23 cellular contexts compared by ENCODE assay signal in genomic region chr1:85202864-85203255, GRCh38. TPM values are rescaled to one million over a fixed set of nuclear protein-coding genes. Genes with fewer than 3 reads are reported as not detected.
DNase-seq lines count a peak whose midpoint lies in the region; ATAC-seq and TF ChIP-seq lines count a peak whose summit lies in the region.
"Had no signal": no experiment of that assay in that cellular context is flagged by ENCODE, and none has a peak within 500 bp of the region (broad histone marks: within the 10 kb centered on the region; RNA-seq: fewer than 3 reads in every experiment).

No MANE protein-coding gene starts in this region.

- no peak for ATAC-seq in thoracic aorta (ENCODE audit: insufficient number of reproducible peaks, low FRiP score, low read depth)
- ATAC-seq: effector memory CD8-positive, alpha-beta T cell; stimulated activated memory B cell treated with anti-CD40 and anti-IgM and Interleukin-4, amounts not matched to agents 10 μg/mL and 1 μg/mL and 100 μg/mL, for 72 hours had no signal

- no peaks in the 10 kb centered on the region for H3K36me3 Mint-ChIP-seq in MCF 10A (ENCODE audit: insufficient read depth, unreplicated experiment)
- H3K36me3 Mint-ChIP-seq: IgD-negative memory B cell; stimulated activated memory B cell treated with anti-CD40 and anti-IgM and Interleukin-4, amounts not matched to agents 10 μg/mL and 1 μg/mL and 100 μg/mL, for 72 hours had no signal

- H2BK5ac ChIP-seq in mesenchymal stem cell (ENCODE audit: low read depth, low read length, poor library complexity, severe bottlenecking) = no peak overlapping the region

- DNase-seq in MCF 10A (ENCODE audit: unreplicated experiment) (no peak), breast epithelium (ENCODE audit: low spot score in 2 of 2) (no peak), SK-N-MC (ENCODE audit: low read depth, low spot score) (no peak), mesenchymal stem cell (no peak), thoracic aorta (ENCODE audit: low spot score) (no peak), lower leg skin (ENCODE audit: low spot score in 2 of 2) (no peak), mesenteric fat pad (ENCODE audit: low spot score) (no peak), globus pallidus (ENCODE audit: low spot score) (no peak)
- DNase-seq: ACHN; amniotic stem cell; cerebellar nuclear complex; effector memory CD8-positive, alpha-beta T cell; islet precursor cell; MV-4-11; NCI-H2107; NCI-H526; retina; T-helper 9 cell; thyroid gland had no signal

- no peak overlapping the region for H2BK120ac ChIP-seq in mesenchymal stem cell (ENCODE audit: low read depth, low read length)

- H2BK15ac ChIP-seq in mesenchymal stem cell (ENCODE audit: low read depth, poor library complexity, severe bottlenecking) = no peak overlapping the region

- CTCF ChIA-PET in MCF 10A (lab: Yijun Ruan, JAX) = interaction anchor here (1.0 to 1.5 kb wide), 2 partner anchors 93 to 94 kb away, joined by 3 read pairs; no protein-coding TSS in a partner anchor

- H3K36me3 ChIP-seq in breast epithelium = no peaks in the 10 kb centered on the region
- no peaks in the 10 kb centered on the region for H3K36me3 ChIP-seq in SK-N-MC (ENCODE audit: insufficient read depth, low read length)
- H3K36me3 ChIP-seq in mesenchymal stem cell (ENCODE audit: control insufficient read depth in 1 of 2, insufficient read depth in 2 of 2, low read depth in 1 of 2, low read length in 2 of 2) = no peaks in the 10 kb centered on the region
- no peaks in the 10 kb centered on the region for H3K36me3 ChIP-seq in thoracic aorta
- H3K36me3 ChIP-seq: thyroid gland had no signal

- H3K4ac ChIP-seq in mesenchymal stem cell (ENCODE audit: low read depth in 1 of 2, low read length in 2 of 2) = peak overlapping the region in 1 of 2 experiments; percentile 73

- H3K4me1 Mint-ChIP-seq in MCF 10A (ENCODE audit: insufficient read depth, unreplicated experiment) = peaks cover 11% of the 10 kb centered on the region

- H3K9me3 Mint-ChIP-seq in MCF 10A (ENCODE audit: unreplicated experiment) = no peaks in the 10 kb centered on the region
- H3K9me3 Mint-ChIP-seq: effector memory CD8-positive, alpha-beta T cell; IgD-negative memory B cell; stimulated activated memory B cell treated with anti-CD40 and anti-IgM and Interleukin-4, amounts not matched to agents 10 μg/mL and 1 μg/mL and 100 μg/mL, for 72 hours had no signal

- no peak overlapping the region for H3K4me2 ChIP-seq in mesenchymal stem cell (ENCODE audit: low read length, poor library complexity, severe bottlenecking)

- no CpG with 5 or more reads among the region's 2 CpGs for WGBS in mesenchymal stem cell
- 78 to 85% methylated on average over 2 of the region's 2 CpGs for WGBS in lower leg skin, 2 donors

- H3K23ac ChIP-seq in mesenchymal stem cell (ENCODE audit: low read length in 2 of 2) = no peak overlapping the region

- H3K4me3 Mint-ChIP-seq in MCF 10A (ENCODE audit: unreplicated experiment) = peak overlapping the region; percentile 93

- H3K27me3 Mint-ChIP-seq in MCF 10A (ENCODE audit: insufficient read depth, unreplicated experiment) = no peaks in the 10 kb centered on the region

- no peak overlapping the region for H3K27ac Mint-ChIP-seq in MCF 10A (ENCODE audit: low read depth, unreplicated experiment)
- H3K27ac Mint-ChIP-seq: CD14-positive monocyte had no signal

- peak overlapping the region; percentile 83 for H3K9ac ChIP-seq in SK-N-MC (ENCODE audit: insufficient read length)
- H3K9ac ChIP-seq in mesenchymal stem cell (ENCODE audit: low read length) = no peak overlapping the region

- TF ChIP-seq CTCF in MCF 10A (IDR thresholded peaks at IDR 0.05; ENCODE audit: unreplicated experiment) (no peak), breast epithelium (IDR thresholded peaks at IDR 0.05) (no peak), thoracic aorta (IDR thresholded peaks at IDR 0.05) (no peak), lower leg skin (IDR thresholded peaks at IDR 0.05) (no peak)

- POLR2A ChIA-PET in MCF 10A (lab: Yijun Ruan, JAX) = interaction anchor here (0.9 to 1.6 kb wide), 2 partner anchors 13 to 258 kb away, joined by 3 to 4 read pairs; no protein-coding TSS in a partner anchor

- H3K18ac ChIP-seq in mesenchymal stem cell (ENCODE audit: low read depth in 1 of 2, low read length in 2 of 2) = no peak overlapping the region

- H2AK5ac ChIP-seq in mesenchymal stem cell (ENCODE audit: low read length, severe bottlenecking) = peak overlapping the region; percentile 2

- no peak overlapping the region for H2BK12ac ChIP-seq in mesenchymal stem cell (ENCODE audit: low read length in 2 of 2)

- intact Hi-C loops in MCF 10A (cut with micrococcal nuclease) = no loop called here
- intact Hi-C loops in breast epithelium (cut with DNase I; ENCODE audit: low total_unique reads) = no loop called here
- intact Hi-C loops in lower leg skin (cut with DNase I; ENCODE audit: low total_unique reads) = loop anchor here (10.0 kb wide), 1 partner anchor 52 kb away; the partner anchor contains the start of gene C1orf52

- H3K4me3 ChIP-seq in breast epithelium (no peak overlapping the region), SK-N-MC (peak overlapping the region; percentile 94), mesenchymal stem cell (ENCODE audit: insufficient read depth in 1 of 2, low read depth in 1 of 2, low read length in 2 of 2) (no peak overlapping the region), thoracic aorta (peak overlapping the region; percentile 97), lower leg skin (ENCODE audit: low read depth, poor library complexity, severe bottlenecking) (no peak overlapping the region)

- H3K14ac ChIP-seq in mesenchymal stem cell (ENCODE audit: low read length in 2 of 2) = no peak overlapping the region

- H3K27ac ChIP-seq in breast epithelium (no peak overlapping the region), SK-N-MC (peak overlapping the region; percentile 93), mesenchymal stem cell (ENCODE audit: low read length, poor library complexity, severe bottlenecking) (no peak overlapping the region), thoracic aorta (no peak overlapping the region)
- H3K27ac ChIP-seq: SJSA1 had no signal

- H3K9me3 ChIP-seq in breast epithelium (no peaks in the 10 kb centered on the region), SK-N-MC (ENCODE audit: low read depth, low read length) (no peaks in the 10 kb centered on the region), mesenchymal stem cell (ENCODE audit: control insufficient read depth, low read length) (no peaks in the 10 kb centered on the region), thoracic aorta (no peaks in the 10 kb centered on the region)
- H3K9me3 ChIP-seq: SJSA1, thyroid gland had no signal

- H3K79me1 ChIP-seq in mesenchymal stem cell (replicated peaks; ENCODE audit: low read length, poor library complexity, severe bottlenecking) = no peaks in the 10 kb centered on the region

- no TSS peak for BruUV-seq in MCF 10A (replicated peaks; lab: Mats Ljungman, UMichigan)

- H4K8ac ChIP-seq in mesenchymal stem cell (ENCODE audit: low read length) = no peak overlapping the region

- no peak overlapping the region for H4K91ac ChIP-seq in mesenchymal stem cell (ENCODE audit: low read length)

- no peak overlapping the region for H2AFZ ChIP-seq in mesenchymal stem cell (ENCODE audit: low read depth, low read length)

- H3K4me1 ChIP-seq in breast epithelium (no peaks in the 10 kb centered on the region), mesenchymal stem cell (ENCODE audit: control insufficient read depth, insufficient read depth, low read depth, low read length) (peaks cover 11% of the 10 kb centered on the region), thoracic aorta (ENCODE audit: control insufficient read depth in 1 of 2, low read depth in 2 of 2) (peaks cover 4 to 33% of the 10 kb centered on the region in 2 donors)

- no peak for TF ChIP-seq POLR2A in breast epithelium (IDR thresholded peaks at IDR 0.05)
- no peak for TF ChIP-seq POLR2A in lower leg skin (IDR thresholded peaks at IDR 0.05)

- no peaks in the 10 kb centered on the region for H3K27me3 ChIP-seq in breast epithelium
- H3K27me3 ChIP-seq in mesenchymal stem cell (ENCODE audit: control insufficient read depth in 1 of 2, insufficient read depth in 1 of 2, low read length in 2 of 2) = peaks cover 0 to 5% of the 10 kb centered on the region in 2 experiments
- H3K27me3 ChIP-seq in thoracic aorta (replicated peaks; ENCODE audit: insufficient read depth) = peaks cover 3% of the 10 kb centered on the region
- H3K27me3 ChIP-seq: thyroid gland had no signal

RNA-seq across cellular contexts. Expression of gene SYDE2, which starts 2.0 kb away (rescaled TPM):
- total RNA-seq in MCF 10A (2022) (4.3 and 5.9 TPM in 2 replicates), breast epithelium (10 to 100 TPM; 10.6 to 26.5 (median 15.4) TPM), thoracic aorta (10 to 100 TPM; 13.4 to 17.0 TPM), lower leg skin (10 to 100 TPM in 2 of 4 donors, 1 to 10 TPM in 2; 8.6 to 12.5 (median 10.4) TPM), mesenteric fat pad (9.3 TPM)
- polyA plus RNA-seq in mesenchymal stem cell (2013, experiment 1 of 2) = 3.3 TPM
- 3.5 TPM for polyA plus RNA-seq in mesenchymal stem cell (2013, experiment 2 of 2)
- polyA plus RNA-seq: CD14-positive monocyte had no signal

RNA-seq across cellular contexts. Expression of gene C1orf52, which starts 56.6 kb away (rescaled TPM):
- 29.6 and 31.7 TPM in 2 replicates for total RNA-seq in MCF 10A (2022)
- total RNA-seq in breast epithelium = 10 to 100 TPM; 11.6 to 21.6 (median 15.0) TPM
- 25.2 TPM for polyA plus RNA-seq in mesenchymal stem cell (2013, experiment 1 of 2)
- 25.7 TPM for polyA plus RNA-seq in mesenchymal stem cell (2013, experiment 2 of 2)
- total RNA-seq in thoracic aorta = 10 to 100 TPM; 20.7 to 28.7 TPM
- total RNA-seq in lower leg skin = 10 to 100 TPM; 12.4 to 27.0 (median 20.5) TPM
- total RNA-seq in mesenteric fat pad = 18.5 TPM

Comparison
In these comparisons a context has a peak if more than half of its experiments do, and no peak if none do; other contexts are left out.
1. H3K4me3 ChIP-seq: peak in SK-N-MC (single experiment) and thoracic aorta (single experiment); none in breast epithelium (0 of 3), mesenchymal stem cell (0 of 2) and lower leg skin (single experiment).